2 cellular contexts compared by ENCODE assay signal in genomic region chr10:99698504-99699080, GRCh38.
A peak's percentile ranks its signal among the peaks of the same experiment; 100 is the strongest.
TF ChIP-seq lines count a peak whose summit lies in the region.

No MANE protein-coding gene starts in this region.

TF ChIP-seq in GM12878, 131 proteins besides CTCF, POLR2A, EP300 and RAD21:
- TF ChIP-seq MEF2A (IDR thresholded peaks at IDR 0.05; ENCODE audit: insufficient read depth, low read depth, low read length) (no peak), SMC3 (IDR thresholded peaks at IDR 0.05; ENCODE audit: borderline replicate concordance, low read length) (peak; percentile 19; the same call in 1 of the 2 replicates)

TF ChIP-seq in HepG2, 621 proteins besides CTCF, POLR2A, EP300 and RAD21:
- TF ChIP-seq ZFYVE20 (CRISPR knock-in tag; IDR thresholded peaks at IDR 0.05; ENCODE audit: borderline replicate concordance, low read depth) (no peak), STAG1 (CRISPR knock-in tag; IDR thresholded peaks at IDR 0.05) (peak; percentile 47), ZNF749 (CRISPR knock-in tag; IDR thresholded peaks at IDR 0.05; ENCODE audit: borderline replicate concordance) (no peak), SMC3 (IDR thresholded peaks at IDR 0.05; ENCODE audit: low read length) (peak; percentile 22; the same call in 1 of the 2 replicates), HNRNPH1 (optimal IDR thresholded peaks at IDR 0.05; ENCODE audit: low read depth, low read length) (no peak)
